ENCODE assay signal across 29 cellular contexts in genomic region chr3:130227540-130227939, GRCh38.
"Had no signal": no experiment of that assay in that cellular context is flagged by ENCODE, and none has a peak within 500 bp of the region (broad histone marks: within the 10 kb centered on the region; RNA-seq: fewer than 3 reads in every experiment).

No MANE protein-coding gene starts in this region.

- FAIRE-seq: pancreas had no signal

- ATAC-seq: naive thymus-derived CD8-positive, alpha-beta T cell; natural killer cell treated with Interleukin-12 subunit alpha and Interleukin-12 subunit beta and Interleukin-15 and Interleukin-18, amount 100 ng/mL, for 72 hours; pancreas; psoas muscle; right cardiac atrium; sciatic nerve; stimulated activated memory B cell treated with anti-CD40 and anti-IgM and Interleukin-4, amounts not matched to agents 10 μg/mL and 1 μg/mL and 100 μg/mL, for 72 hours; stimulated activated naive CD8-positive, alpha-beta T cell treated with anti-CD3 and anti-CD28 coated beads, Interleukin-15, amount 100 ng/mL, for 72 hours; stimulated activated naive CD8-positive, alpha-beta T cell treated with anti-CD3 and anti-CD28 coated beads, Interleukin-15, Interleukin-2, amounts not matched to agents 100 U/mL and 50 U/mL, for 24 hours; upper lobe of right lung had no signal

- H3K4me1 ChIP-seq: pancreas, psoas muscle, spleen, suprapubic skin, testis, tibial artery, transverse colon, upper lobe of right lung, uterus had no signal

- H3K4me3 ChIP-seq: pancreas, psoas muscle, skin epidermis, smooth muscle cell, spleen, suprapubic skin, testis, tibial artery, transverse colon, upper lobe of right lung, uterus had no signal

- DNase-seq: naive thymus-derived CD8-positive, alpha-beta T cell; nephron progenitor cell; nucleus accumbens; pancreas; posterior cingulate gyrus; psoas muscle; right cardiac atrium; spleen; stimulated activated CD4-positive, alpha-beta T cell treated with anti-CD3 and anti-CD28 coated beads, Interleukin-12 subunit alpha, Interleukin-12 subunit beta, amount 100 ng/mL, for 4 hours; stimulated activated CD4-positive, alpha-beta T cell treated with anti-CD3 and anti-CD28 coated beads, Interleukin-1b, Interleukin-23, amount 100 ng/mL, for 48 hours; stimulated activated CD4-positive, alpha-beta T cell treated with anti-CD3 and anti-CD28 coated beads, Interleukin-4, amount 100 ng/mL, for 1 hour; stimulated activated CD4-positive, alpha-beta T cell treated with anti-CD3 and anti-CD28 coated beads, Interleukin-4, amount 100 ng/mL, for 4 hours; stimulated activated CD8-positive, alpha-beta memory T cell treated with anti-CD3 and anti-CD28 coated beads, Interleukin-4, amount 100 ng/mL, for 48 hours; stimulated activated naive CD4-positive, alpha-beta T cell; stimulated activated naive CD8-positive, alpha-beta T cell treated with anti-CD3 and anti-CD28 coated beads, Interleukin-15, amount 100 ng/mL, for 72 hours; stimulated activated naive CD8-positive, alpha-beta T cell treated with anti-CD3 and anti-CD28 coated beads, Interleukin-15, Interleukin-2, amounts not matched to agents 100 U/mL and 50 U/mL, for 24 hours; substantia nigra; testis; tibial artery; transverse colon; upper lobe of right lung; uterus had no signal

- H3K36me3 ChIP-seq: neutrophil, pancreas, spleen, suprapubic skin, tibial artery, transverse colon, upper lobe of right lung, uterus had no signal

- H3K4me2 ChIP-seq: smooth muscle cell had no signal

- H3K27ac ChIP-seq: neutrophil, pancreas, psoas muscle, skin epidermis, spleen, suprapubic skin, testis, tibial artery, transverse colon, upper lobe of right lung, uterus had no signal

- H3K9me3 ChIP-seq: neutrophil, pancreas, psoas muscle, spleen, suprapubic skin, testis, tibial artery, transverse colon, upper lobe of right lung, uterus had no signal

- H3K27me3 ChIP-seq: neutrophil, spleen, suprapubic skin, testis, tibial artery, transverse colon, upper lobe of right lung, uterus had no signal
